In the genomic region with DNA sequence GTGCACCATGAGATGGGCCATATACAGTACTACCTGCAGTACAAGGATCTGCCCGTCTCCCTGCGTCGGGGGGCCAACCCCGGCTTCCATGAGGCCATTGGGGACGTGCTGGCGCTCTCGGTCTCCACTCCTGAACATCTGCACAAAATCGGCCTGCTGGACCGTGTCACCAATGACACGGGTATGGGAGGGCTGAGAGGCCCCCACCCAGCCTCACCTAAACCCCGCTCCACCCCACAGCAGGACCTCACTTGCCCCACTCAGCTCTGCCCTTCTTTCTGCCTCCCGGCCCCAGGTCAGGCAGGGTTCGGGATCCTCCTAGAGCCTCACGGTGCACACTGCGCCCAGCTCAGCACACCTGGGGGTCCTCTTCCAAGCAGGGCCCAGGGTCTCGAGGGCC, we compare ENCODE assay signal across 25 cellular contexts. TPM values are rescaled to one million over a fixed set of nuclear protein-coding genes. Genes with fewer than 3 reads are reported as not detected.
A peak's percentile ranks its signal among the peaks of the same experiment; 100 is the strongest.
DNase-seq lines count a peak whose midpoint lies in the region; ATAC-seq, FAIRE-seq and TF ChIP-seq lines count a peak whose summit lies in the region.
"Had no signal": no experiment of that assay in that cellular context is flagged by ENCODE, and none has a peak within 500 bp of the region (broad histone marks: within the 10 kb centered on the region; RNA-seq: fewer than 3 reads in every experiment).

No MANE protein-coding gene starts in this region.

- H3K27me3 ChIP-seq in H7 (ENCODE audit: control insufficient read depth, insufficient read depth, low read length) (peaks cover 11% of the 10 kb centered on the region), right lobe of liver (peaks cover 0 to 7% of the 10 kb centered on the region in 2 donors)
- H3K27me3 ChIP-seq: BE2C had no signal

- peaks cover 11% of the 10 kb centered on the region for H3K4me1 Mint-ChIP-seq in T-helper 17 cell
- peaks cover 24% of the 10 kb centered on the region for H3K4me1 Mint-ChIP-seq in endothelial cell (ENCODE audit: unreplicated experiment)

- H3K4me1 ChIP-seq in right lobe of liver, result peaks cover 0 to 7% (median 0%) of the 10 kb centered on the region in 4 donors

- H3K9me3 Mint-ChIP-seq in endothelial cell (ENCODE audit: unreplicated experiment), result no peaks in the 10 kb centered on the region

- ATAC-seq in T-helper 17 cell (no peak), right lobe of liver (no peak), HG02798 (IDR thresholded peaks at IDR 0.05; ENCODE audit: poor library complexity, unreplicated experiment) (no peak)
- ATAC-seq: HepG2 had no signal

- no peak overlapping the region for H3K27ac ChIP-seq in right lobe of liver
- H3K27ac ChIP-seq: GM23248 had no signal

- intact Hi-C loops in right lobe of liver (cut with DNase I), result no loop called here

- no peak for TF ChIP-seq CTCF in endothelial cell (IDR thresholded peaks at IDR 0.05; ENCODE audit: unreplicated experiment)
- TF ChIP-seq CTCF in right lobe of liver (IDR thresholded peaks at IDR 0.05), result no peak

- H3K4me3 ChIP-seq in H7 (ENCODE audit: insufficient read depth, low read depth, low read length) (no peak overlapping the region), right lobe of liver (no peak overlapping the region)
- H3K4me3 ChIP-seq: GM23248 had no signal

- WGBS in right lobe of liver (ENCODE audit: insufficient coverage, low coverage, low lambda C conversion rate, missing lambda C conversion rate), result 70% methylated on average over 4 of the region's 16 CpGs

- no peaks in the 10 kb centered on the region for H3K36me3 ChIP-seq in H7 (replicated peaks; ENCODE audit: control insufficient read depth, insufficient read depth, low read length)
- H3K36me3 ChIP-seq in right lobe of liver, result no peaks in the 10 kb centered on the region

- H3K27ac Mint-ChIP-seq in T-helper 17 cell (peak overlapping the region; percentile 85), endothelial cell (ENCODE audit: unreplicated experiment) (no peak overlapping the region)
- H3K27ac Mint-ChIP-seq: CD4-positive, CD25-positive, alpha-beta regulatory T cell; CD8-positive, alpha-beta memory T cell had no signal

- H3K4me3 Mint-ChIP-seq in T-helper 17 cell (no peak overlapping the region), endothelial cell (ENCODE audit: unreplicated experiment) (peak overlapping the region; percentile 52)
- H3K4me3 Mint-ChIP-seq: CD4-positive, CD25-positive, alpha-beta regulatory T cell had no signal

- FAIRE-seq in urothelium cell line (lab: Jason Lieb, UNC), result peak; percentile 81
- FAIRE-seq: A204.1, D721Med, GM12892, GM18507, HepG2 had no signal

- DNase-seq in H7 (peak; percentile 51), T-helper 17 cell (no peak), endothelial cell (ENCODE audit: low spot score) (no peak), urothelium cell line (ENCODE audit: low spot score) (no peak), right lobe of liver (no peak), H4 (ENCODE audit: low spot score) (no peak)
- DNase-seq: ACHN; BE2C; C1 segment of cervical spinal cord; CD4-positive, CD25-positive, alpha-beta regulatory T cell; COR-L47; DMS153; DMS79; GDM1; GM23248; HCEC 1CT; KG1 had no signal

- H3K27me3 Mint-ChIP-seq in T-helper 17 cell (no peaks in the 10 kb centered on the region), endothelial cell (ENCODE audit: unreplicated experiment) (peaks cover 7% of the 10 kb centered on the region)

- peaks cover 5% of the 10 kb centered on the region for H3K36me3 Mint-ChIP-seq in T-helper 17 cell (ENCODE audit: low read depth)
- H3K36me3 Mint-ChIP-seq in endothelial cell (ENCODE audit: low read depth, unreplicated experiment), result peaks cover 15% of the 10 kb centered on the region
- H3K36me3 Mint-ChIP-seq: CD4-positive, CD25-positive, alpha-beta regulatory T cell had no signal

- TF ChIP-seq POLR2A in right lobe of liver (IDR thresholded peaks at IDR 0.05), result no peak

- no peaks in the 10 kb centered on the region for H3K9me3 ChIP-seq in T-helper 17 cell (ENCODE audit: control insufficient read depth, low read length, poor library complexity, severe bottlenecking)
- no peaks in the 10 kb centered on the region for H3K9me3 ChIP-seq in right lobe of liver
- H3K9me3 ChIP-seq: BE2C had no signal

RNA-seq across cellular contexts. Expression of a gene that starts 5.6 kb away (rescaled TPM):
- 4.6 and 7.6 TPM in 2 replicates for total RNA-seq in H7 (2014; rRNA removed; shearing (Covaris generic))
- 10 to 100 TPM; 11.6 to 21.5 TPM for total RNA-seq in T-helper 17 cell
- 44.8 TPM for total RNA-seq in endothelial cell (ENCODE audit: unreplicated experiment)
- total RNA-seq in right lobe of liver, result 1 to 10 TPM in 5 of 6 experiments, under 1 TPM in 1; 0.75 to 9.4 (median 5.1) TPM
- not detected in 2 replicates for total RNA-seq in H4 (2014; rRNA removed; shearing (Covaris generic))

RNA-seq across cellular contexts. Expression of a gene that starts 36.4 kb away (rescaled TPM):
- 29.1 and 34.5 TPM in 2 replicates for total RNA-seq in H7 (2014; rRNA removed; shearing (Covaris generic))
- total RNA-seq in T-helper 17 cell (10 to 100 TPM; 50.8 to 69.9 TPM), endothelial cell (ENCODE audit: unreplicated experiment) (57.3 TPM), right lobe of liver (10 to 100 TPM in 4 of 6 experiments, 1 to 10 TPM in 2; 7.4 to 21.9 (median 11.4) TPM)
- 29.1 and 30.9 TPM in 2 replicates for total RNA-seq in H4 (2014; rRNA removed; shearing (Covaris generic))

RNA-seq across cellular contexts. Expression of a gene that starts 40.6 kb away (rescaled TPM):
- total RNA-seq in H7 (2014; rRNA removed; shearing (Covaris generic)), result 1.5 and 1.6 TPM in 2 replicates
- total RNA-seq in T-helper 17 cell (not detected), endothelial cell (ENCODE audit: unreplicated experiment) (18.6 TPM), right lobe of liver (not detected)
- not detected in 2 replicates for total RNA-seq in H4 (2014; rRNA removed; shearing (Covaris generic))
- total RNA-seq: CD4-positive, CD25-positive, alpha-beta regulatory T cell; CD8-positive, alpha-beta memory T cell; Daoy; GM23248 had no signal
